Comparison of ENCODE assay signal across 1 cellular context in genomic region chr19:2462635-2463421, GRCh38.
A peak's percentile ranks its signal among the peaks of the same experiment; 100 is the strongest.
TF ChIP-seq lines count a peak whose summit lies in the region.

No MANE protein-coding gene starts in this region.

TF ChIP-seq in HepG2, 621 proteins besides CTCF, POLR2A, EP300 and RAD21 (continued from another document and continues in another):
- TF ChIP-seq RNF219 (CRISPR knock-in tag; IDR thresholded peaks at IDR 0.05) = peak; percentile 75; the same call in 1 of the 2 replicates
- peak; percentile 90; the same call in 1 of the 2 replicates for TF ChIP-seq ZNF670 (CRISPR knock-in tag; IDR thresholded peaks at IDR 0.05; ENCODE audit: borderline replicate concordance)
- TF ChIP-seq HINFP (CRISPR knock-in tag; IDR thresholded peaks at IDR 0.05; ENCODE audit: low read depth) = 0 out of 2 replicates have a peak, but pooled peaks have one; percentile 34
- no peak for TF ChIP-seq NR1H2 (CRISPR knock-in tag; IDR thresholded peaks at IDR 0.05; ENCODE audit: borderline replicate concordance, low read depth)
- 0 out of 2 replicates have a peak, but pooled peaks have one; percentile 75 for TF ChIP-seq ZNF468 (CRISPR knock-in tag; IDR thresholded peaks at IDR 0.05)
- peak; percentile 81; the same call in 1 of the 2 replicates for TF ChIP-seq ZNF331 (CRISPR knock-in tag; IDR thresholded peaks at IDR 0.05)
- peak; percentile 93 for TF ChIP-seq BRF2 (CRISPR knock-in tag; IDR thresholded peaks at IDR 0.05)
- peak; percentile 27; the same call in 1 of the 2 replicates for TF ChIP-seq TCF7 (IDR thresholded peaks at IDR 0.05; ENCODE audit: low read depth)
- TF ChIP-seq NFYC (CRISPR knock-in tag; IDR thresholded peaks at IDR 0.05) = no peak
- TF ChIP-seq SNAPC4 (CRISPR knock-in tag; IDR thresholded peaks at IDR 0.05) = peak; percentile 93
- peak; percentile 61; the same call in 1 of the 2 replicates for TF ChIP-seq HIC2 (CRISPR knock-in tag; IDR thresholded peaks at IDR 0.05; ENCODE audit: low read depth)
- TF ChIP-seq ZNF501 (CRISPR knock-in tag; IDR thresholded peaks at IDR 0.05) = peak; percentile 92
- TF ChIP-seq ZBTB2 (CRISPR knock-in tag; IDR thresholded peaks at IDR 0.05; ENCODE audit: low read depth) = no peak
- peak; percentile 77 for TF ChIP-seq ELF3 (CRISPR knock-in tag; IDR thresholded peaks at IDR 0.05)
- no peak; the same call in 1 of the 2 replicates for TF ChIP-seq HOXA9 (CRISPR knock-in tag; IDR thresholded peaks at IDR 0.05; ENCODE audit: borderline replicate concordance)
- TF ChIP-seq ZNF318 (CRISPR knock-in tag; IDR thresholded peaks at IDR 0.05) = peak; percentile 75; the same call in 1 of the 2 replicates
- peak; percentile 79 for TF ChIP-seq SRSF1 (optimal IDR thresholded peaks at IDR 0.05; ENCODE audit: low read depth, low read length)
- peak; percentile 45; the same call in 1 of the 2 replicates for TF ChIP-seq TP53 (CRISPR knock-in tag; conservative IDR thresholded peaks at IDR 0.05)
- peak; percentile 91 for TF ChIP-seq HNF4G (IDR thresholded peaks at IDR 0.05; ENCODE audit: borderline replicate concordance, low read depth, low read length)
- no peak; the same call in 1 of the 2 replicates for TF ChIP-seq HNF4G (CRISPR knock-in tag; IDR thresholded peaks at IDR 0.05; ENCODE audit: borderline replicate concordance, low read depth)
- peak; percentile 21; the same call in 1 of the 2 replicates for TF ChIP-seq CHD2 (IDR thresholded peaks at IDR 0.05; ENCODE audit: low read depth, low read length)
- TF ChIP-seq ZMYM2 (CRISPR knock-in tag; IDR thresholded peaks at IDR 0.05) = peak; percentile 89
- peak; percentile 63; the same call in 1 of the 2 replicates for TF ChIP-seq RFXAP (CRISPR knock-in tag; IDR thresholded peaks at IDR 0.05; ENCODE audit: borderline replicate concordance)
- TF ChIP-seq ZNF577 (CRISPR knock-in tag; IDR thresholded peaks at IDR 0.05; ENCODE audit: borderline replicate concordance, low read depth) = no peak
- TF ChIP-seq ZNF513 (CRISPR knock-in tag; conservative IDR thresholded peaks at IDR 0.05) = no peak
- peak; percentile 59; the same call in 1 of the 2 replicates for TF ChIP-seq ZSCAN21 (CRISPR knock-in tag; IDR thresholded peaks at IDR 0.05; ENCODE audit: borderline replicate concordance)
- peak; percentile 71 for TF ChIP-seq POLR2G (IDR thresholded peaks at IDR 0.05; ENCODE audit: low read depth, low read length)
- peak; percentile 40 for TF ChIP-seq ZNF629 (CRISPR knock-in tag; conservative IDR thresholded peaks at IDR 0.05)
- no peak for TF ChIP-seq DDIT3 (CRISPR knock-in tag; IDR thresholded peaks at IDR 0.05)
- TF ChIP-seq HDAC2 (CRISPR knock-in tag; IDR thresholded peaks at IDR 0.05) = peak; percentile 82
- peak; percentile 74 for TF ChIP-seq MYC (CRISPR knock-in tag; IDR thresholded peaks at IDR 0.05; ENCODE audit: borderline replicate concordance)
